In genomic region chr11:134518616-134519389, GRCh38 we compare ENCODE assay signal across 13 cellular contexts.
DNase-seq lines count a peak whose midpoint lies in the region; ATAC-seq and TF ChIP-seq lines count a peak whose summit lies in the region.
"Had no signal": no experiment of that assay in that cellular context is flagged by ENCODE, and none has a peak within 500 bp of the region (broad histone marks: within the 10 kb centered on the region; RNA-seq: fewer than 3 reads in every experiment).

No MANE protein-coding gene starts in this region.

- H3K27me3 Mint-ChIP-seq in WTC11 (ENCODE audit: low read depth), result no peaks in the 10 kb centered on the region

- TF ChIP-seq CTCF in WTC11 (IDR thresholded peaks at IDR 0.05) (no peak), upper lobe of right lung (IDR thresholded peaks at IDR 0.05) (no peak)

- POLR2A ChIA-PET in WTC11 (lab: Charles Lee), result no interaction called here

- intact Hi-C loops in Right ventricle myocardium superior (cut with DNase I) (no loop called here), Right ventricle myocardium inferior (cut with DNase I) (no loop called here), upper lobe of right lung (cut with DNase I) (no loop called here)

- ATAC-seq in Right ventricle myocardium superior (ENCODE audit: poor library complexity), result no peak
- ATAC-seq in Right ventricle myocardium inferior, result no peak
- no peak for ATAC-seq in WTC11
- ATAC-seq in upper lobe of right lung, result no peak
- ATAC-seq in GM18520 (IDR thresholded peaks at IDR 0.05; ENCODE audit: unreplicated experiment), result no peak
- ATAC-seq in GM19351 (IDR thresholded peaks at IDR 0.05; ENCODE audit: unreplicated experiment), result no peak

- no peaks in the 10 kb centered on the region for H3K36me3 ChIP-seq in upper lobe of right lung

- H3K27me3 ChIP-seq in upper lobe of right lung, result peaks cover 13% of the 10 kb centered on the region

- no peak overlapping the region for H3K27ac ChIP-seq in upper lobe of right lung

- H3K4me1 ChIP-seq in upper lobe of right lung, result no peaks in the 10 kb centered on the region

- CTCF ChIA-PET in WTC11 (lab: Charles Lee), result no interaction called here

- H3K27ac Mint-ChIP-seq in WTC11, result no peak overlapping the region
- H3K27ac Mint-ChIP-seq: CD8-positive, alpha-beta memory T cell had no signal

- no peaks in the 10 kb centered on the region for H3K36me3 Mint-ChIP-seq in WTC11
- H3K36me3 Mint-ChIP-seq: CD8-positive, alpha-beta memory T cell had no signal

- H3K4me3 Mint-ChIP-seq in WTC11, result no peak overlapping the region
- H3K4me3 Mint-ChIP-seq: CD8-positive, alpha-beta memory T cell had no signal

- no peaks in the 10 kb centered on the region for H3K9me3 ChIP-seq in upper lobe of right lung

- no peak overlapping the region for H3K4me3 ChIP-seq in upper lobe of right lung

- DNase-seq in Right ventricle myocardium superior, result peak; percentile 37
- DNase-seq in Right ventricle myocardium inferior (ENCODE audit: missing footprints), result no peak
- peak; percentile 7 for DNase-seq in WTC11 (ENCODE audit: low spot score)
- DNase-seq in mesenteric fat pad (ENCODE audit: low spot score), result peak; percentile 79
- peak; percentile 55 for DNase-seq in upper lobe of right lung
- no peak for DNase-seq in DMS153 (lab: John Stamatoyannopoulos, UW)
- DNase-seq: KG1, NCI-H1694 treated with DMSO at 0.1 percent for 48 hours, NCI-H510A, NCI-H748 treated with DMSO at 0.1 percent for 48 hours had no signal

- H3K9me3 Mint-ChIP-seq in WTC11, result no peaks in the 10 kb centered on the region

- peaks cover 16% of the 10 kb centered on the region for H3K4me1 Mint-ChIP-seq in WTC11
- H3K4me1 Mint-ChIP-seq: CD8-positive, alpha-beta memory T cell had no signal

TF ChIP-seq in WTC11, 78 proteins besides CTCF, POLR2A, EP300 and RAD21:
- TF ChIP-seq SMAD3 (CRISPR knock-in tag; IDR thresholded peaks at IDR 0.05; ENCODE audit: borderline replicate concordance) (no peak), NR3C1 (CRISPR knock-in tag; conservative IDR thresholded peaks at IDR 0.05; ENCODE audit: low read depth) (no peak), CREM (CRISPR knock-in tag; IDR thresholded peaks at IDR 0.05) (no peak), ESRRA (CRISPR knock-in tag; IDR thresholded peaks at IDR 0.05; ENCODE audit: borderline replicate concordance) (no peak), SP1 (CRISPR knock-in tag; conservative IDR thresholded peaks at IDR 0.05) (no peak), PRDM15 (CRISPR knock-in tag; IDR thresholded peaks at IDR 0.05) (no peak), ZNF532 (CRISPR knock-in tag; IDR thresholded peaks at IDR 0.05; ENCODE audit: borderline replicate concordance) (no peak), NR2C2 (CRISPR knock-in tag; IDR thresholded peaks at IDR 0.05) (no peak), ZNF263 (CRISPR knock-in tag; IDR thresholded peaks at IDR 0.05; ENCODE audit: low read depth) (no peak), USF1 (CRISPR knock-in tag; IDR thresholded peaks at IDR 0.05) (no peak), ERG (CRISPR knock-in tag; IDR thresholded peaks at IDR 0.05) (no peak), TEAD1 (CRISPR knock-in tag; IDR thresholded peaks at IDR 0.05) (no peak)
TF ChIP-seq in WTC11: peak in this region for 0.

Comparison
In these comparisons a context has a peak if more than half of its experiments do, and no peak if none do; other contexts are left out.
1. DNase-seq: peak in Right ventricle myocardium superior (single experiment), WTC11 (single experiment), mesenteric fat pad (single experiment) and upper lobe of right lung (single experiment); none in Right ventricle myocardium inferior (single experiment) and DMS153 (single experiment).